Comparison of ENCODE assay signal across 8 cellular contexts in genomic region chr16:56608876-56609462, GRCh38. TPM values are rescaled to one million over a fixed set of nuclear protein-coding genes. Genes with fewer than 3 reads are reported as not detected.
DNase-seq lines count a peak whose midpoint lies in the region; ATAC-seq and TF ChIP-seq lines count a peak whose summit lies in the region.

No MANE protein-coding gene starts in this region.

- peaks cover 3% of the 10 kb centered on the region; the same call in 1 of the 2 replicates for H3K4me1 ChIP-seq in BE2C

- intact Hi-C loops in left colon (cut with DNase I, micrococcal nuclease), result no loop called here

- TF ChIP-seq CTCF in BE2C (IDR thresholded peaks at IDR 0.05; ENCODE audit: low read depth, low read length), result no peak
- no peak for TF ChIP-seq CTCF in HL-60 (IDR thresholded peaks at IDR 0.05; ENCODE audit: insufficient read depth, low read length)

- ATAC-seq in left colon, result peak; percentile 22
- no peak for ATAC-seq in HG03571 (IDR thresholded peaks at IDR 0.05; ENCODE audit: unreplicated experiment)

- no peak for DNase-seq in BE2C
- DNase-seq in HL-60 (ENCODE audit: low read depth in 1 of 2, low spot score in 1 of 2), result no peak
- DNase-seq in left colon, result peak in 1 of 2 donors; percentile 41
- DNase-seq in AML-193 (lab: John Stamatoyannopoulos, UW), result no peak
- DNase-seq in H4 (ENCODE audit: low spot score), result no peak

- no peaks in the 10 kb centered on the region for H3K9me3 ChIP-seq in BE2C

- H3K27me3 ChIP-seq in BE2C, result no peaks in the 10 kb centered on the region
- no peaks in the 10 kb centered on the region for H3K27me3 ChIP-seq in HL-60 (ENCODE audit: insufficient read depth, poor library complexity, severe bottlenecking)

- H3K4me3 ChIP-seq in BE2C (ENCODE audit: low read depth, low read length) (peak overlapping the region; percentile 63), HL-60 (replicated peaks; ENCODE audit: insufficient read depth, low read length) (peak overlapping the region; percentile 60)

- H3K36me3 ChIP-seq in BE2C, result no peaks in the 10 kb centered on the region

- H3K27ac ChIP-seq in HL-60 (replicated peaks) (peak overlapping the region; percentile 69), angular gyrus (ENCODE audit: low read depth, low read length) (peak overlapping the region; percentile 67), temporal lobe (ENCODE audit: low read depth, low read length) (peak overlapping the region; percentile 95)

RNA-seq across cellular contexts. Expression of gene MT2A, which starts 0.6 kb away (rescaled TPM):
- polyA plus RNA-seq in BE2C (2012; ENCODE audit: insufficient read depth, insufficient read length, low read depth), result 30.8 TPM
- total RNA-seq in left colon (100 to 1,000 TPM in 1 of 2 donors, 10 to 100 TPM in 1; 78.4 to 287 TPM), temporal lobe (4.2 TPM)
- total RNA-seq in H4 (2014; rRNA removed; shearing (Covaris generic)), result 98.0 and 122 TPM in 2 replicates

RNA-seq across cellular contexts. Expression of gene MT1E, which starts 16.6 kb away (rescaled TPM):
- not detected for polyA plus RNA-seq in BE2C (2012; ENCODE audit: insufficient read depth, insufficient read length, low read depth)
- total RNA-seq in left colon, result 100 to 1,000 TPM in 1 of 2 donors, 10 to 100 TPM in 1; 64.7 to 240 TPM
- total RNA-seq in temporal lobe, result 5.4 TPM
- not detected in 2 replicates for total RNA-seq in H4 (2014; rRNA removed; shearing (Covaris generic))

RNA-seq across cellular contexts. Expression of gene MT3, which starts 19.6 kb away (rescaled TPM):
- not detected for polyA plus RNA-seq in BE2C (2012; ENCODE audit: insufficient read depth, insufficient read length, low read depth)
- total RNA-seq in left colon, result 1 to 10 TPM; 1.5 to 1.8 TPM
- total RNA-seq in temporal lobe, result 12.8 TPM
- not detected in 2 replicates for total RNA-seq in H4 (2014; rRNA removed; shearing (Covaris generic))

RNA-seq across cellular contexts. Expression of gene MT1M, which starts 23.5 kb away (rescaled TPM):
- polyA plus RNA-seq in BE2C (2012; ENCODE audit: insufficient read depth, insufficient read length, low read depth), result not detected
- total RNA-seq in left colon (10 to 100 TPM in 1 of 2 donors, 1 to 10 TPM in 1; 5.1 to 60.6 TPM), temporal lobe (0.74 TPM)
- total RNA-seq in H4 (2014; rRNA removed; shearing (Covaris generic)), result not detected in 2 replicates

RNA-seq across cellular contexts. Expression of gene MT1A, which starts 29.5 kb away (rescaled TPM):
- polyA plus RNA-seq in BE2C (2012; ENCODE audit: insufficient read depth, insufficient read length, low read depth), result not detected
- total RNA-seq in left colon (1 to 10 TPM; 4.7 to 5.1 TPM), temporal lobe (not detected)
- not detected in 2 replicates for total RNA-seq in H4 (2014; rRNA removed; shearing (Covaris generic))

Comparison
In these comparisons a context has a peak if more than half of its experiments do, and no peak if none do; other contexts are left out.
1. RNA of gene MT2A, which starts 0.6 kb away (total RNA-seq): 78.4 to 287 TPM in left colon and 98.0 to 122 TPM in H4; 4.2 TPM in temporal lobe (single experiment); every median in the first group is over 10 times any median in the second.
2. RNA of gene MT1E, which starts 16.6 kb away (total RNA-seq): 64.7 to 240 TPM in left colon; 5.4 TPM in temporal lobe (single experiment) and not detected in H4; every median in the first group is over 10 times any median in the second.
3. Peak in every context shown above with its lines, with median percentiles within 50 percentile points of each other: H3K27ac ChIP-seq.